Comparison of ENCODE assay signal across 19 cellular contexts in genomic region chr9:81321551-81321950, GRCh38.
"Had no signal": no experiment of that assay in that cellular context is flagged by ENCODE, and none has a peak within 500 bp of the region (broad histone marks: within the 10 kb centered on the region; RNA-seq: fewer than 3 reads in every experiment).

No MANE protein-coding gene starts in this region.

- H3K36me3 ChIP-seq: ascending aorta, Peyer's patch had no signal

- H3K27ac ChIP-seq: ascending aorta, Peyer's patch had no signal

- H3K4me3 ChIP-seq: ascending aorta, Peyer's patch had no signal

- DNase-seq: activated CD4-positive, alpha-beta T cell treated with anti-CD3 and anti-CD28 coated beads for 48 hours; activated CD4-positive, alpha-beta T cell treated with anti-CD3 and anti-CD28 coated beads, Interleukin-2, amount 50 U/mL, for 4 hours; activated CD4-positive, CD25-positive, alpha-beta regulatory T cell treated with anti-CD3 and anti-CD28 coated beads, Interleukin-2, amount 50 U/mL, for 72 hours; activated CD8-positive, alpha-beta T cell treated with anti-CD3 and anti-CD28 coated beads, Interleukin-2, amount 10 ng/mL, durations not matched to agents 7 days and 5 days; activated effector memory CD4-positive, alpha-beta T cell treated with Interleukin-2 at 50 U/mL for 16 hours; activated naive CD4-positive, alpha-beta T cell; activated naive CD8-positive, alpha-beta T cell treated with anti-CD3 and anti-CD28 coated beads, Interleukin-2, amount 50 U/mL, for 24 hours; activated T-cell treated with anti-CD3 and anti-CD28 coated beads, Interleukin-2, amount 50 U/mL, for 24 hours; amniotic stem cell; MM.1S; NCI-H1436; NCI-H187; NK-92 treated with Interleukin-12 subunit alpha and Interleukin-12 subunit beta, amount 100 ng/mL, for 24 hours; OCI-M1; Peyer's patch; SHP77 treated with DMSO at 0.1 percent for 48 hours had no signal

- H3K4me1 ChIP-seq: ascending aorta, Peyer's patch had no signal

- H3K27me3 ChIP-seq: ascending aorta, Peyer's patch had no signal

- ATAC-seq: activated CD8-positive, alpha-beta T cell treated with anti-CD3 and anti-CD28 coated beads, Interleukin-2, amount 10 ng/mL, durations not matched to agents 7 days and 5 days; activated naive CD4-positive, alpha-beta T cell treated with anti-CD3 and anti-CD28 coated beads, Interleukin-2, amount 50 U/mL, for 72 hours; activated naive CD8-positive, alpha-beta T cell treated with anti-CD3 and anti-CD28 coated beads, Interleukin-2, amount 50 U/mL, for 24 hours; WTC11 had no signal

- H3K9me3 ChIP-seq: Peyer's patch had no signal
